ENCODE assay signal across 1 cellular context in genomic region chr20:32510120-32510600, GRCh38.
TF ChIP-seq lines count a peak whose summit lies in the region.

No MANE protein-coding gene starts in this region.

TF ChIP-seq in HepG2, 621 proteins besides CTCF, POLR2A, EP300 and RAD21 (continued from another document):
- TF ChIP-seq, protein P1, sequence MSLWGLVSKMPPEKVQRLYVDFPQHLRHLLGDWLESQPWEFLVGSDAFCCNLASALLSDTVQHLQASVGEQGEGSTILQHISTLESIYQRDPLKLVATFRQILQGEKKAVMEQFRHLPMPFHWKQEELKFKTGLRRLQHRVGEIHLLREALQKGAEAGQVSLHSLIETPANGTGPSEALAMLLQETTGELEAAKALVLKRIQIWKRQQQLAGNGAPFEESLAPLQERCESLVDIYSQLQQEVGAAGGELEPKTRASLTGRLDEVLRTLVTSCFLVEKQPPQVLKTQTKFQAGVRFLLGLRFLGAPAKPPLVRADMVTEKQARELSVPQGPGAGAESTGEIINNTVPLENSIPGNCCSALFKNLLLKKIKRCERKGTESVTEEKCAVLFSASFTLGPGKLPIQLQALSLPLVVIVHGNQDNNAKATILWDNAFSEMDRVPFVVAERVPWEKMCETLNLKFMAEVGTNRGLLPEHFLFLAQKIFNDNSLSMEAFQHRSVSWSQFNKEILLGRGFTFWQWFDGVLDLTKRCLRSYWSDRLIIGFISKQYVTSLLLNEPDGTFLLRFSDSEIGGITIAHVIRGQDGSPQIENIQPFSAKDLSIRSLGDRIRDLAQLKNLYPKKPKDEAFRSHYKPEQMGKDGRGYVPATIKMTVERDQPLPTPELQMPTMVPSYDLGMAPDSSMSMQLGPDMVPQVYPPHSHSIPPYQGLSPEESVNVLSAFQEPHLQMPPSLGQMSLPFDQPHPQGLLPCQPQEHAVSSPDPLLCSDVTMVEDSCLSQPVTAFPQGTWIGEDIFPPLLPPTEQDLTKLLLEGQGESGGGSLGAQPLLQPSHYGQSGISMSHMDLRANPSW (CRISPR knock-in tag; IDR thresholded peaks at IDR 0.05; ENCODE audit: borderline replicate concordance) = peak; percentile 18; the same call in 1 of the 2 replicates
- 0 out of 2 replicates have a peak, but pooled peaks have one; percentile 5 for TF ChIP-seq NR2F2 (IDR thresholded peaks at IDR 0.05; ENCODE audit: borderline replicate concordance, low read depth)
- TF ChIP-seq ZNF484 (CRISPR knock-in tag; IDR thresholded peaks at IDR 0.05; ENCODE audit: borderline replicate concordance, low read depth) = no peak
- no peak for TF ChIP-seq ZNF775 (CRISPR knock-in tag; IDR thresholded peaks at IDR 0.05; ENCODE audit: borderline replicate concordance)
- TF ChIP-seq FOXO1 (CRISPR knock-in tag; IDR thresholded peaks at IDR 0.05) = no peak
- TF ChIP-seq ZNF619 (CRISPR knock-in tag; IDR thresholded peaks at IDR 0.05) = no peak
- TF ChIP-seq ZNF124 (CRISPR knock-in tag; IDR thresholded peaks at IDR 0.05) = no peak
- no peak for TF ChIP-seq FOXK1 (CRISPR knock-in tag; IDR thresholded peaks at IDR 0.05; ENCODE audit: borderline replicate concordance, low read depth)
- TF ChIP-seq CBX5 (CRISPR knock-in tag; IDR thresholded peaks at IDR 0.05; ENCODE audit: borderline replicate concordance) = 0 out of 2 replicates have a peak, but pooled peaks have one; percentile 3
- 0 out of 2 replicates have a peak, but pooled peaks have one; percentile 61 for TF ChIP-seq ZNF576 (CRISPR knock-in tag; IDR thresholded peaks at IDR 0.05)
- TF ChIP-seq MXD1 (CRISPR knock-in tag; IDR thresholded peaks at IDR 0.05) = no peak; the same call in 1 of the 2 replicates
- TF ChIP-seq SRSF4 (IDR thresholded peaks at IDR 0.05; ENCODE audit: low read depth, low read length, poor library complexity, severe bottlenecking) = no peak
- TF ChIP-seq, protein P2, sequence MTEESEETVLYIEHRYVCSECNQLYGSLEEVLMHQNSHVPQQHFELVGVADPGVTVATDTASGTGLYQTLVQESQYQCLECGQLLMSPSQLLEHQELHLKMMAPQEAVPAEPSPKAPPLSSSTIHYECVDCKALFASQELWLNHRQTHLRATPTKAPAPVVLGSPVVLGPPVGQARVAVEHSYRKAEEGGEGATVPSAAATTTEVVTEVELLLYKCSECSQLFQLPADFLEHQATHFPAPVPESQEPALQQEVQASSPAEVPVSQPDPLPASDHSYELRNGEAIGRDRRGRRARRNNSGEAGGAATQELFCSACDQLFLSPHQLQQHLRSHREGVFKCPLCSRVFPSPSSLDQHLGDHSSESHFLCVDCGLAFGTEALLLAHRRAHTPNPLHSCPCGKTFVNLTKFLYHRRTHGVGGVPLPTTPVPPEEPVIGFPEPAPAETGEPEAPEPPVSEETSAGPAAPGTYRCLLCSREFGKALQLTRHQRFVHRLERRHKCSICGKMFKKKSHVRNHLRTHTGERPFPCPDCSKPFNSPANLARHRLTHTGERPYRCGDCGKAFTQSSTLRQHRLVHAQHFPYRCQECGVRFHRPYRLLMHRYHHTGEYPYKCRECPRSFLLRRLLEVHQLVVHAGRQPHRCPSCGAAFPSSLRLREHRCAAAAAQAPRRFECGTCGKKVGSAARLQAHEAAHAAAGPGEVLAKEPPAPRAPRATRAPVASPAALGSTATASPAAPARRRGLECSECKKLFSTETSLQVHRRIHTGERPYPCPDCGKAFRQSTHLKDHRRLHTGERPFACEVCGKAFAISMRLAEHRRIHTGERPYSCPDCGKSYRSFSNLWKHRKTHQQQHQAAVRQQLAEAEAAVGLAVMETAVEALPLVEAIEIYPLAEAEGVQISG (CRISPR knock-in tag; IDR thresholded peaks at IDR 0.05) = 0 out of 2 replicates have a peak, but pooled peaks have one; percentile 7
- no peak for TF ChIP-seq TFE3 (CRISPR knock-in tag; IDR thresholded peaks at IDR 0.05)
- peak; percentile 74; the same call in 1 of the 2 replicates for TF ChIP-seq TRIM24 (CRISPR knock-in tag; IDR thresholded peaks at IDR 0.05)
- TF ChIP-seq CREM (IDR thresholded peaks at IDR 0.05) = no peak
- no peak for TF ChIP-seq CREM (CRISPR knock-in tag; IDR thresholded peaks at IDR 0.05)
- TF ChIP-seq ZNF343 (CRISPR knock-in tag; IDR thresholded peaks at IDR 0.05) = no peak
- no peak for TF ChIP-seq ZSCAN31 (CRISPR knock-in tag; IDR thresholded peaks at IDR 0.05; ENCODE audit: low read depth)
- TF ChIP-seq EZH2 (conservative IDR thresholded peaks at IDR 0.05; ENCODE audit: low read depth, low read length) = no peak
- TF ChIP-seq ZNF501 (CRISPR knock-in tag; IDR thresholded peaks at IDR 0.05) = peak; percentile 10; the same call in 1 of the 2 replicates
- TF ChIP-seq ZNF589 (CRISPR knock-in tag; conservative IDR thresholded peaks at IDR 0.05) = peak; percentile 55; the same call in 1 of the 2 replicates
- TF ChIP-seq, protein P3, sequence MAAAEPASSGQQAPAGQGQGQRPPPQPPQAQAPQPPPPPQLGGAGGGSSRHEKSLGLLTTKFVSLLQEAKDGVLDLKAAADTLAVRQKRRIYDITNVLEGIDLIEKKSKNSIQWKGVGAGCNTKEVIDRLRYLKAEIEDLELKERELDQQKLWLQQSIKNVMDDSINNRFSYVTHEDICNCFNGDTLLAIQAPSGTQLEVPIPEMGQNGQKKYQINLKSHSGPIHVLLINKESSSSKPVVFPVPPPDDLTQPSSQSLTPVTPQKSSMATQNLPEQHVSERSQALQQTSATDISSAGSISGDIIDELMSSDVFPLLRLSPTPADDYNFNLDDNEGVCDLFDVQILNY (CRISPR knock-in tag; conservative IDR thresholded peaks at IDR 0.05) = 0 out of 2 replicates have a peak, but pooled peaks have one; percentile 6
- TF ChIP-seq HES4 (CRISPR knock-in tag; IDR thresholded peaks at IDR 0.05; ENCODE audit: borderline replicate concordance) = 0 out of 2 replicates have a peak, but pooled peaks have one; percentile 36
- no peak for TF ChIP-seq NFE2L1 (CRISPR knock-in tag; IDR thresholded peaks at IDR 0.05; ENCODE audit: borderline replicate concordance)
- TF ChIP-seq TP53 (CRISPR knock-in tag; conservative IDR thresholded peaks at IDR 0.05) = no peak
- no peak for TF ChIP-seq ZNF496 (CRISPR knock-in tag; IDR thresholded peaks at IDR 0.05; ENCODE audit: insufficient replicate concordance)
- no peak for TF ChIP-seq CEBPG (CRISPR knock-in tag; IDR thresholded peaks at IDR 0.05)
- TF ChIP-seq, protein P4, sequence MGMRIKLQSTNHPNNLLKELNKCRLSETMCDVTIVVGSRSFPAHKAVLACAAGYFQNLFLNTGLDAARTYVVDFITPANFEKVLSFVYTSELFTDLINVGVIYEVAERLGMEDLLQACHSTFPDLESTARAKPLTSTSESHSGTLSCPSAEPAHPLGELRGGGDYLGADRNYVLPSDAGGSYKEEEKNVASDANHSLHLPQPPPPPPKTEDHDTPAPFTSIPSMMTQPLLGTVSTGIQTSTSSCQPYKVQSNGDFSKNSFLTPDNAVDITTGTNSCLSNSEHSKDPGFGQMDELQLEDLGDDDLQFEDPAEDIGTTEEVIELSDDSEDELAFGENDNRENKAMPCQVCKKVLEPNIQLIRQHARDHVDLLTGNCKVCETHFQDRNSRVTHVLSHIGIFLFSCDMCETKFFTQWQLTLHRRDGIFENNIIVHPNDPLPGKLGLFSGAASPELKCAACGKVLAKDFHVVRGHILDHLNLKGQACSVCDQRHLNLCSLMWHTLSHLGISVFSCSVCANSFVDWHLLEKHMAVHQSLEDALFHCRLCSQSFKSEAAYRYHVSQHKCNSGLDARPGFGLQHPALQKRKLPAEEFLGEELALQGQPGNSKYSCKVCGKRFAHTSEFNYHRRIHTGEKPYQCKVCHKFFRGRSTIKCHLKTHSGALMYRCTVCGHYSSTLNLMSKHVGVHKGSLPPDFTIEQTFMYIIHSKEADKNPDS (CRISPR knock-in tag; IDR thresholded peaks at IDR 0.05) = no peak
- TF ChIP-seq, protein P5, sequence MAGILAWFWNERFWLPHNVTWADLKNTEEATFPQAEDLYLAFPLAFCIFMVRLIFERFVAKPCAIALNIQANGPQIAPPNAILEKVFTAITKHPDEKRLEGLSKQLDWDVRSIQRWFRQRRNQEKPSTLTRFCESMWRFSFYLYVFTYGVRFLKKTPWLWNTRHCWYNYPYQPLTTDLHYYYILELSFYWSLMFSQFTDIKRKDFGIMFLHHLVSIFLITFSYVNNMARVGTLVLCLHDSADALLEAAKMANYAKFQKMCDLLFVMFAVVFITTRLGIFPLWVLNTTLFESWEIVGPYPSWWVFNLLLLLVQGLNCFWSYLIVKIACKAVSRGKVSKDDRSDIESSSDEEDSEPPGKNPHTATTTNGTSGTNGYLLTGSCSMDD (CRISPR knock-in tag; IDR thresholded peaks at IDR 0.05) = no peak
- no peak for TF ChIP-seq YEATS2 (CRISPR knock-in tag; IDR thresholded peaks at IDR 0.05; ENCODE audit: borderline replicate concordance)
- no peak for TF ChIP-seq ZNF746 (CRISPR knock-in tag; IDR thresholded peaks at IDR 0.05)
- TF ChIP-seq NPAS2 (CRISPR knock-in tag; IDR thresholded peaks at IDR 0.05; ENCODE audit: borderline replicate concordance) = no peak
- TF ChIP-seq IRF2 (CRISPR knock-in tag; IDR thresholded peaks at IDR 0.05) = no peak
- no peak for TF ChIP-seq BCL6 (CRISPR knock-in tag; IDR thresholded peaks at IDR 0.05)
- TF ChIP-seq ZNF18 (CRISPR knock-in tag; IDR thresholded peaks at IDR 0.05; ENCODE audit: insufficient replicate concordance) = no peak
- TF ChIP-seq FUBP1 (CRISPR knock-in tag; IDR thresholded peaks at IDR 0.05; ENCODE audit: borderline replicate concordance) = no peak
- no peak for TF ChIP-seq ZNF891 (CRISPR knock-in tag; IDR thresholded peaks at IDR 0.05)
- TF ChIP-seq ZFP90 (CRISPR knock-in tag; IDR thresholded peaks at IDR 0.05; ENCODE audit: borderline replicate concordance) = no peak
- TF ChIP-seq ZNF570 (CRISPR knock-in tag; IDR thresholded peaks at IDR 0.05; ENCODE audit: borderline replicate concordance) = no peak
- 0 out of 2 replicates have a peak, but pooled peaks have one; percentile 5 for TF ChIP-seq RXRA (CRISPR knock-in tag; IDR thresholded peaks at IDR 0.05)
TF ChIP-seq in HepG2: peak in this region for 33.
